Comparison of ENCODE assay signal across 1 cellular context in genomic region chr5:91401175-91401574, GRCh38.
TF ChIP-seq lines count a peak whose summit lies in the region.

No MANE protein-coding gene starts in this region.

TF ChIP-seq in HepG2, 621 proteins besides CTCF, POLR2A, EP300 and RAD21:
- TF ChIP-seq USF2 (IDR thresholded peaks at IDR 0.05; ENCODE audit: low read depth, low read length) (no peak), USF2 (CRISPR knock-in tag; IDR thresholded peaks at IDR 0.05; ENCODE audit: borderline replicate concordance) (no peak), ZNF713 (CRISPR knock-in tag; IDR thresholded peaks at IDR 0.05) (no peak), ZBTB39 (CRISPR knock-in tag; IDR thresholded peaks at IDR 0.05) (no peak), ARID3A (IDR thresholded peaks at IDR 0.05; ENCODE audit: low read depth, low read length) (no peak)
